In genomic region chr16:90044111-90044551, GRCh38 we compare ENCODE assay signal across 1 cellular context.
TF ChIP-seq lines count a peak whose summit lies in the region.

No MANE protein-coding gene starts in this region.

TF ChIP-seq in K562, 482 proteins besides CTCF, POLR2A, EP300 and RAD21 (continued from another document and continues in another):
- TF ChIP-seq, protein P1, sequence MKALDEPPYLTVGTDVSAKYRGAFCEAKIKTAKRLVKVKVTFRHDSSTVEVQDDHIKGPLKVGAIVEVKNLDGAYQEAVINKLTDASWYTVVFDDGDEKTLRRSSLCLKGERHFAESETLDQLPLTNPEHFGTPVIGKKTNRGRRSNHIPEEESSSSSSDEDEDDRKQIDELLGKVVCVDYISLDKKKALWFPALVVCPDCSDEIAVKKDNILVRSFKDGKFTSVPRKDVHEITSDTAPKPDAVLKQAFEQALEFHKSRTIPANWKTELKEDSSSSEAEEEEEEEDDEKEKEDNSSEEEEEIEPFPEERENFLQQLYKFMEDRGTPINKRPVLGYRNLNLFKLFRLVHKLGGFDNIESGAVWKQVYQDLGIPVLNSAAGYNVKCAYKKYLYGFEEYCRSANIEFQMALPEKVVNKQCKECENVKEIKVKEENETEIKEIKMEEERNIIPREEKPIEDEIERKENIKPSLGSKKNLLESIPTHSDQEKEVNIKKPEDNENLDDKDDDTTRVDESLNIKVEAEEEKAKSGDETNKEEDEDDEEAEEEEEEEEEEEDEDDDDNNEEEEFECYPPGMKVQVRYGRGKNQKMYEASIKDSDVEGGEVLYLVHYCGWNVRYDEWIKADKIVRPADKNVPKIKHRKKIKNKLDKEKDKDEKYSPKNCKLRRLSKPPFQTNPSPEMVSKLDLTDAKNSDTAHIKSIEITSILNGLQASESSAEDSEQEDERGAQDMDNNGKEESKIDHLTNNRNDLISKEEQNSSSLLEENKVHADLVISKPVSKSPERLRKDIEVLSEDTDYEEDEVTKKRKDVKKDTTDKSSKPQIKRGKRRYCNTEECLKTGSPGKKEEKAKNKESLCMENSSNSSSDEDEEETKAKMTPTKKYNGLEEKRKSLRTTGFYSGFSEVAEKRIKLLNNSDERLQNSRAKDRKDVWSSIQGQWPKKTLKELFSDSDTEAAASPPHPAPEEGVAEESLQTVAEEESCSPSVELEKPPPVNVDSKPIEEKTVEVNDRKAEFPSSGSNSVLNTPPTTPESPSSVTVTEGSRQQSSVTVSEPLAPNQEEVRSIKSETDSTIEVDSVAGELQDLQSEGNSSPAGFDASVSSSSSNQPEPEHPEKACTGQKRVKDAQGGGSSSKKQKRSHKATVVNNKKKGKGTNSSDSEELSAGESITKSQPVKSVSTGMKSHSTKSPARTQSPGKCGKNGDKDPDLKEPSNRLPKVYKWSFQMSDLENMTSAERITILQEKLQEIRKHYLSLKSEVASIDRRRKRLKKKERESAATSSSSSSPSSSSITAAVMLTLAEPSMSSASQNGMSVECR (CRISPR knock-in tag; IDR thresholded peaks at IDR 0.05), result no peak
- TF ChIP-seq, protein P2, sequence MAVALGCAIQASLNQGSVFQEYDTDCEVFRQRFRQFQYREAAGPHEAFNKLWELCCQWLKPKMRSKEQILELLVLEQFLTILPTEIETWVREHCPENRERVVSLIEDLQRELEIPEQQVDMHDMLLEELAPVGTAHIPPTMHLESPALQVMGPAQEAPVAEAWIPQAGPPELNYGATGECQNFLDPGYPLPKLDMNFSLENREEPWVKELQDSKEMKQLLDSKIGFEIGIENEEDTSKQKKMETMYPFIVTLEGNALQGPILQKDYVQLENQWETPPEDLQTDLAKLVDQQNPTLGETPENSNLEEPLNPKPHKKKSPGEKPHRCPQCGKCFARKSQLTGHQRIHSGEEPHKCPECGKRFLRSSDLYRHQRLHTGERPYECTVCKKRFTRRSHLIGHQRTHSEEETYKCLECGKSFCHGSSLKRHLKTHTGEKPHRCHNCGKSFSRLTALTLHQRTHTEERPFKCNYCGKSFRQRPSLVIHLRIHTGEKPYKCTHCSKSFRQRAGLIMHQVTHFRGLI (CRISPR knock-in tag; IDR thresholded peaks at IDR 0.05), result no peak
- TF ChIP-seq BACH1 (tag; IDR thresholded peaks at IDR 0.05) (no peak), CHD1 (IDR thresholded peaks at IDR 0.05; ENCODE audit: low read length) (no peak), NFATC3 (IDR thresholded peaks at IDR 0.05) (no peak), ZNF140 (CRISPR knock-in tag; IDR thresholded peaks at IDR 0.05) (no peak), ZNF407 (IDR thresholded peaks at IDR 0.05; ENCODE audit: low read depth) (no peak), ZSCAN32 (CRISPR knock-in tag; IDR thresholded peaks at IDR 0.05) (no peak), ARID1B (IDR thresholded peaks at IDR 0.05) (peak; percentile 24; the same call in 1 of the 2 replicates), ARID3B (CRISPR knock-in tag; IDR thresholded peaks at IDR 0.05; ENCODE audit: borderline replicate concordance) (no peak), MXI1 (IDR thresholded peaks at IDR 0.05; ENCODE audit: low read depth, low read length) (no peak), RBM25 (IDR thresholded peaks at IDR 0.05; ENCODE audit: low read depth, low read length, severe bottlenecking) (no peak), CCNT2 (IDR thresholded peaks at IDR 0.05; ENCODE audit: borderline replicate concordance, extremely low read depth, insufficient read length, low read depth, low read length) (no peak), MEIS2 (IDR thresholded peaks at IDR 0.05; ENCODE audit: partially characterized antibody) (peak; percentile 53), CREB1 (IDR thresholded peaks at IDR 0.05) (no peak), CREB1 (CRISPR knock-in tag; IDR thresholded peaks at IDR 0.05) (no peak), TAF15 (IDR thresholded peaks at IDR 0.05; ENCODE audit: low read depth, low read length) (no peak), ZNF263 (CRISPR knock-in tag; IDR thresholded peaks at IDR 0.05; ENCODE audit: borderline replicate concordance) (no peak), TAF7 (tag; IDR thresholded peaks at IDR 0.05) (no peak), E2F4 (CRISPR knock-in tag; IDR thresholded peaks at IDR 0.05; ENCODE audit: low read depth) (no peak), HMG20A (CRISPR knock-in tag; conservative IDR thresholded peaks at IDR 0.05) (no peak), FOSL1 (tag; conservative IDR thresholded peaks at IDR 0.05) (peak; percentile 83), MYBL2 (IDR thresholded peaks at IDR 0.05; ENCODE audit: low read depth) (no peak), MYBL2 (CRISPR knock-in tag; IDR thresholded peaks at IDR 0.05; ENCODE audit: borderline replicate concordance) (no peak), ATF7 (IDR thresholded peaks at IDR 0.05) (no peak), ZNF586 (CRISPR knock-in tag; conservative IDR thresholded peaks at IDR 0.05) (no peak), ZNF583 (CRISPR knock-in tag; IDR thresholded peaks at IDR 0.05) (no peak), KHSRP (IDR thresholded peaks at IDR 0.05) (no peak), ZNF239 (CRISPR knock-in tag; IDR thresholded peaks at IDR 0.05) (no peak), DPF2 (IDR thresholded peaks at IDR 0.05) (no peak), HSF4 (CRISPR knock-in tag; IDR thresholded peaks at IDR 0.05; ENCODE audit: borderline replicate concordance) (no peak), KAT7 (CRISPR knock-in tag; IDR thresholded peaks at IDR 0.05; ENCODE audit: borderline replicate concordance) (no peak), ZNF778 (CRISPR knock-in tag; IDR thresholded peaks at IDR 0.05) (no peak), MECOM (CRISPR knock-in tag; IDR thresholded peaks at IDR 0.05) (no peak), SNAPC5 (CRISPR knock-in tag; IDR thresholded peaks at IDR 0.05) (no peak), NUFIP1 (IDR thresholded peaks at IDR 0.05; ENCODE audit: partially characterized antibody) (no peak), CTBP1 (IDR thresholded peaks at IDR 0.05; ENCODE audit: borderline replicate concordance) (0 out of 2 replicates have a peak, but pooled peaks have one; percentile 28), SIX5 (IDR thresholded peaks at IDR 0.05; ENCODE audit: borderline replicate concordance in 1 of 2, insufficient read depth in 1 of 2, low read depth in 1 of 2, low read length in 2 of 2) (no peak), FOXA3 (CRISPR knock-in tag; conservative IDR thresholded peaks at IDR 0.05 in 1 of 2, IDR thresholded peaks at IDR 0.05 in 1 of 2) (peak; percentile 51 to 95), ZNF253 (CRISPR knock-in tag; conservative IDR thresholded peaks at IDR 0.05) (no peak), MTA3 (IDR thresholded peaks at IDR 0.05; ENCODE audit: borderline replicate concordance) (no peak), MEF2D (tag; conservative IDR thresholded peaks at IDR 0.05; ENCODE audit: low read depth) (no peak), ZNF12 (CRISPR knock-in tag; IDR thresholded peaks at IDR 0.05) (no peak), ZNF445 (CRISPR knock-in tag; IDR thresholded peaks at IDR 0.05; ENCODE audit: low read depth) (no peak), MLX (CRISPR knock-in tag; conservative IDR thresholded peaks at IDR 0.05) (no peak), NFIX (CRISPR knock-in tag; IDR thresholded peaks at IDR 0.05; ENCODE audit: low read depth) (no peak), MTF1 (CRISPR knock-in tag; IDR thresholded peaks at IDR 0.05; ENCODE audit: borderline replicate concordance) (no peak), ZNF668 (CRISPR knock-in tag; IDR thresholded peaks at IDR 0.05) (no peak)
- TF ChIP-seq, protein P3, sequence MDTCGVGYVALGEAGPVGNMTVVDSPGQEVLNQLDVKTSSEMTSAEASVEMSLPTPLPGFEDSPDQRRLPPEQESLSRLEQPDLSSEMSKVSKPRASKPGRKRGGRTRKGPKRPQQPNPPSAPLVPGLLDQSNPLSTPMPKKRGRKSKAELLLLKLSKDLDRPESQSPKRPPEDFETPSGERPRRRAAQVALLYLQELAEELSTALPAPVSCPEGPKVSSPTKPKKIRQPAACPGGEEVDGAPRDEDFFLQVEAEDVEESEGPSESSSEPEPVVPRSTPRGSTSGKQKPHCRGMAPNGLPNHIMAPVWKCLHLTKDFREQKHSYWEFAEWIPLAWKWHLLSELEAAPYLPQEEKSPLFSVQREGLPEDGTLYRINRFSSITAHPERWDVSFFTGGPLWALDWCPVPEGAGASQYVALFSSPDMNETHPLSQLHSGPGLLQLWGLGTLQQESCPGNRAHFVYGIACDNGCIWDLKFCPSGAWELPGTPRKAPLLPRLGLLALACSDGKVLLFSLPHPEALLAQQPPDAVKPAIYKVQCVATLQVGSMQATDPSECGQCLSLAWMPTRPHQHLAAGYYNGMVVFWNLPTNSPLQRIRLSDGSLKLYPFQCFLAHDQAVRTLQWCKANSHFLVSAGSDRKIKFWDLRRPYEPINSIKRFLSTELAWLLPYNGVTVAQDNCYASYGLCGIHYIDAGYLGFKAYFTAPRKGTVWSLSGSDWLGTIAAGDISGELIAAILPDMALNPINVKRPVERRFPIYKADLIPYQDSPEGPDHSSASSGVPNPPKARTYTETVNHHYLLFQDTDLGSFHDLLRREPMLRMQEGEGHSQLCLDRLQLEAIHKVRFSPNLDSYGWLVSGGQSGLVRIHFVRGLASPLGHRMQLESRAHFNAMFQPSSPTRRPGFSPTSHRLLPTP (IDR thresholded peaks at IDR 0.05; ENCODE audit: borderline replicate concordance, extremely low read depth, insufficient read length), result no peak
